ENCODE assay signal across 15 cellular contexts in genomic region chr1:99457381-99458165, GRCh38.
DNase-seq lines count a peak whose midpoint lies in the region; ATAC-seq and TF ChIP-seq lines count a peak whose summit lies in the region.
"Had no signal": no experiment of that assay in that cellular context is flagged by ENCODE, and none has a peak within 500 bp of the region (broad histone marks: within the 10 kb centered on the region; RNA-seq: fewer than 3 reads in every experiment).

No MANE protein-coding gene starts in this region.

- H3K36me3 ChIP-seq in breast epithelium, result no peaks in the 10 kb centered on the region

- TF ChIP-seq CTCF in MCF 10A (IDR thresholded peaks at IDR 0.05; ENCODE audit: unreplicated experiment) (no peak), breast epithelium (IDR thresholded peaks at IDR 0.05) (no peak)

- no TSS peak for BruUV-seq in MCF 10A (replicated peaks; lab: Mats Ljungman, UMichigan)

- intact Hi-C loops in MCF 10A (cut with micrococcal nuclease) (no loop called here), breast epithelium (cut with DNase I; ENCODE audit: low total_unique reads) (no loop called here)

- no peak overlapping the region for H3K4me3 Mint-ChIP-seq in MCF 10A (ENCODE audit: unreplicated experiment)
- H3K4me3 Mint-ChIP-seq: memory B cell had no signal

- ATAC-seq in SK-N-SH treated with all-trans-retinoic acid at 6 μM for 48 hours, result peak; percentile 87
- no peak for ATAC-seq in HG02884 (IDR thresholded peaks at IDR 0.05; ENCODE audit: unreplicated experiment)

- CTCF ChIA-PET in MCF 10A (lab: Yijun Ruan, JAX), result interaction anchor here (0.6 to 1.7 kb wide), 6 partner anchors 13 to 708 kb away, joined by 3 to 6 read pairs (median 4); no protein-coding TSS in a partner anchor

- H3K9me3 ChIP-seq in breast epithelium, result no peaks in the 10 kb centered on the region

- peaks cover 14% of the 10 kb centered on the region for H3K4me1 Mint-ChIP-seq in MCF 10A (ENCODE audit: insufficient read depth, unreplicated experiment)
- H3K4me1 Mint-ChIP-seq: memory B cell had no signal

- DNase-seq in MCF 10A (ENCODE audit: unreplicated experiment) (peak; percentile 57), breast epithelium (ENCODE audit: low spot score in 2 of 2) (no peak), glomerular visceral epithelial cell (ENCODE audit: extremely low spot score) (peak; percentile 48), SKM-1 treated with dmso at 0.1 percent for 144 hours (lab: John Stamatoyannopoulos, UW; ENCODE audit: unreplicated experiment) (no peak), NCI-H2029 (lab: John Stamatoyannopoulos, UW) (no peak)
- DNase-seq in stimulated activated CD4-positive, alpha-beta T cell treated with anti-CD3 and anti-CD28 coated beads, Interleukin-4, amount 100 ng/mL, for 4 hours, result no peak
- DNase-seq: activated CD4-positive, alpha-beta T cell treated with anti-CD3 and anti-CD28 coated beads, Interleukin-2, amount 50 U/mL, for 1 hour; activated effector memory CD4-positive, alpha-beta T cell treated with anti-CD3 and anti-CD28 coated beads, Interleukin-2, amount 50 U/mL, for 16 hours; cortex of kidney; DND-41; NCI-H510A had no signal

- POLR2A ChIA-PET in MCF 10A (lab: Yijun Ruan, JAX), result interaction anchor here (0.6 to 1.4 kb wide), 5 partner anchors 28 to 476 kb away, joined by 3 read pairs; no protein-coding TSS in a partner anchor

- no peaks in the 10 kb centered on the region for H3K27me3 Mint-ChIP-seq in MCF 10A (ENCODE audit: insufficient read depth, unreplicated experiment)
- H3K27me3 Mint-ChIP-seq: progenitor cell of endocrine pancreas had no signal

- no peak for TF ChIP-seq POLR2A in breast epithelium (IDR thresholded peaks at IDR 0.05)

- H3K36me3 Mint-ChIP-seq in MCF 10A (ENCODE audit: insufficient read depth, unreplicated experiment), result no peaks in the 10 kb centered on the region
- H3K36me3 Mint-ChIP-seq: memory B cell had no signal

- H3K27me3 ChIP-seq in breast epithelium, result no peaks in the 10 kb centered on the region

- H3K27ac Mint-ChIP-seq in MCF 10A (ENCODE audit: low read depth, unreplicated experiment), result peak overlapping the region; percentile 36
- H3K27ac Mint-ChIP-seq: memory B cell, progenitor cell of endocrine pancreas had no signal

- H3K9me3 Mint-ChIP-seq in MCF 10A (ENCODE audit: unreplicated experiment), result no peaks in the 10 kb centered on the region
- H3K9me3 Mint-ChIP-seq: memory B cell had no signal

- H3K27ac ChIP-seq in breast epithelium, result no peak overlapping the region

- no peaks in the 10 kb centered on the region for H3K4me1 ChIP-seq in breast epithelium

- no peak overlapping the region for H3K4me3 ChIP-seq in breast epithelium

TF ChIP-seq in SK-N-SH treated with all-trans-retinoic acid at 6 μM for 48 hours, 23 proteins besides CTCF, POLR2A, EP300 and RAD21:
- TF ChIP-seq ZNF70 (CRISPR knock-in tag; IDR thresholded peaks at IDR 0.05) (no peak), PPARA (CRISPR knock-in tag; IDR thresholded peaks at IDR 0.05; ENCODE audit: borderline replicate concordance) (no peak), GLIS3 (CRISPR knock-in tag; IDR thresholded peaks at IDR 0.05) (no peak), CREB5 (CRISPR knock-in tag; IDR thresholded peaks at IDR 0.05; ENCODE audit: low read depth) (no peak; the same call in 1 of the 2 replicates), POU6F1 (CRISPR knock-in tag; IDR thresholded peaks at IDR 0.05; ENCODE audit: borderline replicate concordance, low read depth) (no peak), ARNTL (CRISPR knock-in tag; IDR thresholded peaks at IDR 0.05; ENCODE audit: borderline replicate concordance, low read depth) (no peak), CSDC2 (CRISPR knock-in tag; IDR thresholded peaks at IDR 0.05) (no peak), ZFP30 (CRISPR knock-in tag; IDR thresholded peaks at IDR 0.05) (no peak), CSRNP3 (CRISPR knock-in tag; IDR thresholded peaks at IDR 0.05) (peak; percentile 20; the same call in 1 of the 2 replicates), ZNF565 (CRISPR knock-in tag; conservative IDR thresholded peaks at IDR 0.05; ENCODE audit: low read depth) (no peak), TCF4 (CRISPR knock-in tag; IDR thresholded peaks at IDR 0.05; ENCODE audit: borderline replicate concordance) (peak; percentile 75; the same call in 1 of the 2 replicates), ISL1 (CRISPR knock-in tag; IDR thresholded peaks at IDR 0.05) (peak; percentile 94), TOX (CRISPR knock-in tag; IDR thresholded peaks at IDR 0.05; ENCODE audit: borderline replicate concordance) (no peak), BACH2 (CRISPR knock-in tag; IDR thresholded peaks at IDR 0.05; ENCODE audit: borderline replicate concordance) (no peak), TSHZ2 (CRISPR knock-in tag; IDR thresholded peaks at IDR 0.05) (no peak), ESRRG (CRISPR knock-in tag; IDR thresholded peaks at IDR 0.05) (no peak), OSR1 (CRISPR knock-in tag; IDR thresholded peaks at IDR 0.05) (no peak), ZNF8 (CRISPR knock-in tag; IDR thresholded peaks at IDR 0.05) (no peak)

Comparison
In these comparisons a context has a peak if more than half of its experiments do, and no peak if none do; other contexts are left out.
1. DNase-seq: peak in MCF 10A (single experiment) and glomerular visceral epithelial cell (single experiment); none in breast epithelium (0 of 2), SKM-1 treated with dmso at 0.1 percent for 144 hours (single experiment), stimulated activated CD4-positive, alpha-beta T cell treated with anti-CD3 and anti-CD28 coated beads, Interleukin-4, amount 100 ng/mL, for 4 hours (0 of 2) and NCI-H2029 (single experiment).